Comparison of ENCODE assay signal across 1 cellular context in genomic region chr19:29855771-29856510, GRCh38.
TF ChIP-seq lines count a peak whose summit lies in the region.

No MANE protein-coding gene starts in this region.

TF ChIP-seq in neural cell, 6 proteins besides CTCF, POLR2A, EP300 and RAD21 (continued from another document):
- TF ChIP-seq SMC3 (conservative IDR thresholded peaks at IDR 0.05; ENCODE audit: poor library complexity) (no peak), POLR2AphosphoS5 (IDR thresholded peaks at IDR 0.05) (no peak), TAF1 (IDR thresholded peaks at IDR 0.05; ENCODE audit: low read depth) (no peak)
